13 cellular contexts compared by ENCODE assay signal in genomic region chr15:91456251-91456718, GRCh38.
DNase-seq lines count a peak whose midpoint lies in the region; ATAC-seq, FAIRE-seq and TF ChIP-seq lines count a peak whose summit lies in the region.
"Had no signal": no experiment of that assay in that cellular context is flagged by ENCODE, and none has a peak within 500 bp of the region (broad histone marks: within the 10 kb centered on the region; RNA-seq: fewer than 3 reads in every experiment).

No MANE protein-coding gene starts in this region.

- peak overlapping the region; percentile 84 for H2AFZ ChIP-seq in keratinocyte (ENCODE audit: control insufficient read depth, low read length)

- H3K27ac Mint-ChIP-seq in osteocyte (ENCODE audit: unreplicated experiment), result no peak overlapping the region

- TF ChIP-seq CTCF in astrocyte of the cerebellum (IDR thresholded peaks at IDR 0.05; ENCODE audit: low read depth, low read length, missing control alignments) (no peak), keratinocyte (optimal IDR thresholded peaks at IDR 0.05 in 1 of 3, IDR thresholded peaks at IDR 0.05 in 1 of 3, conservative IDR thresholded peaks at IDR 0.05 in 1 of 3; ENCODE audit: extremely low read depth in 1 of 3, insufficient read depth in 2 of 3, low read length in 3 of 3) (no peak), osteocyte (IDR thresholded peaks at IDR 0.05) (no peak)

- no peaks in the 10 kb centered on the region for H4K20me1 ChIP-seq in keratinocyte (ENCODE audit: control insufficient read depth, extremely low read depth, insufficient read depth, low read length)

- H3K9me3 ChIP-seq in keratinocyte (ENCODE audit: control insufficient read depth, low read depth, low read length), result no peaks in the 10 kb centered on the region

- H3K36me3 Mint-ChIP-seq in osteocyte (ENCODE audit: unreplicated experiment), result no peaks in the 10 kb centered on the region

- no peaks in the 10 kb centered on the region for H3K4me1 Mint-ChIP-seq in osteocyte (ENCODE audit: unreplicated experiment)

- peak overlapping the region; percentile 95 for H3K27ac ChIP-seq in keratinocyte (ENCODE audit: control insufficient read depth, insufficient read depth, low read length)
- H3K27ac ChIP-seq: left lung, upper lobe of right lung had no signal

- no peak for ATAC-seq in GM19397 (IDR thresholded peaks at IDR 0.05; ENCODE audit: unreplicated experiment)
- ATAC-seq in GM18867 (IDR thresholded peaks at IDR 0.05; ENCODE audit: unreplicated experiment), result no peak
- ATAC-seq: left lung, upper lobe of right lung had no signal

- dilution Hi-C loops in keratinocyte (cut with MboI; ENCODE audit: extremely low pct_ligation_motif_present, low sequenced_read_pairs), result no loop called here

- no peak overlapping the region for H3K4me3 ChIP-seq in astrocyte of the cerebellum (ENCODE audit: low read depth, low read length)
- H3K4me3 ChIP-seq in keratinocyte (ENCODE audit: control insufficient read depth in 2 of 3, extremely low read depth in 1 of 3, insufficient read depth in 2 of 3, low read depth in 1 of 3, low read length in 3 of 3), result peak overlapping the region in 2 of 3 experiments; percentile 2 to 37
- H3K4me3 ChIP-seq: left lung, upper lobe of right lung had no signal

- peak overlapping the region; percentile 79 for H3K9ac ChIP-seq in keratinocyte (ENCODE audit: control insufficient read depth, extremely low read depth, insufficient read depth, low read length)

- FAIRE-seq in keratinocyte (lab: Jason Lieb, UNC), result peak; percentile 99

- no peaks in the 10 kb centered on the region for H3K27me3 Mint-ChIP-seq in osteocyte (ENCODE audit: unreplicated experiment)
- H3K27me3 Mint-ChIP-seq: activated naive CD8-positive, alpha-beta T cell treated with anti-CD3 and anti-CD28 coated beads, Interleukin-2, amount 10 ng/mL, durations not matched to agents 7 days and 5 days had no signal

- H3K36me3 ChIP-seq in keratinocyte (ENCODE audit: control insufficient read depth in 2 of 2, extremely low read depth in 1 of 2, insufficient read depth in 2 of 2, low read length in 2 of 2), result no peaks in the 10 kb centered on the region
- H3K36me3 ChIP-seq: left lung, upper lobe of right lung had no signal

- in situ Hi-C loops in ACHN (cut with HindIII; ENCODE audit: low pct_ligation_motif_present, low pct_unique_long_range_greater_than_20kb, low sequenced_read_pairs) (no loop called here), astrocyte of the cerebellum (cut with HindIII; ENCODE audit: low sequenced_read_pairs) (no loop called here)

- no peak overlapping the region for H3K4me3 Mint-ChIP-seq in osteocyte (ENCODE audit: unreplicated experiment)
- H3K4me3 Mint-ChIP-seq: activated naive CD8-positive, alpha-beta T cell treated with anti-CD3 and anti-CD28 coated beads, Interleukin-2, amount 10 ng/mL, durations not matched to agents 7 days and 5 days; neural crest cell had no signal

- H3K79me2 ChIP-seq in keratinocyte (ENCODE audit: control insufficient read depth, insufficient read depth, low read length), result no peaks in the 10 kb centered on the region

- no peaks in the 10 kb centered on the region for H3K27me3 ChIP-seq in keratinocyte (ENCODE audit: control insufficient read depth, extremely low read depth, insufficient read depth, low read length)
- H3K27me3 ChIP-seq: left lung, upper lobe of right lung had no signal

- peaks cover 24% of the 10 kb centered on the region for H3K9me3 Mint-ChIP-seq in osteocyte (ENCODE audit: unreplicated experiment)

- no peaks in the 10 kb centered on the region for H3K9me1 ChIP-seq in keratinocyte (ENCODE audit: control insufficient read depth, extremely low read depth, insufficient read depth, low read length)

- peak overlapping the region; percentile 80 for H3K4me2 ChIP-seq in keratinocyte (ENCODE audit: control insufficient read depth, extremely low read depth, insufficient read depth, low read depth, low read length)

- DNase-seq in ACHN, result peak; percentile 70
- peak; percentile 98 for DNase-seq in HT1080 (ENCODE audit: low read depth)
- peak; percentile 96 for DNase-seq in astrocyte of the cerebellum (ENCODE audit: low read depth)
- DNase-seq in keratinocyte (ENCODE audit: low read depth, low spot score), result peak; percentile 96
- no peak for DNase-seq in osteocyte (ENCODE audit: extremely low spot score, unreplicated experiment)
- no peak for DNase-seq in hypothalamus (lab: John Stamatoyannopoulos, UW)
- DNase-seq: activated naive CD8-positive, alpha-beta T cell treated with anti-CD3 and anti-CD28 coated beads, Interleukin-2, amount 10 ng/mL, durations not matched to agents 7 days and 5 days; left lung; Right ventricle myocardium superior; upper lobe of right lung had no signal

- peaks cover 20% of the 10 kb centered on the region for H3K4me1 ChIP-seq in keratinocyte (ENCODE audit: control insufficient read depth, extremely low read depth, insufficient read depth, low read length)
- H3K4me1 ChIP-seq: left lung, upper lobe of right lung had no signal

Comparison
In these comparisons a context has a peak if more than half of its experiments do, and no peak if none do; other contexts are left out.
1. DNase-seq: peak in ACHN (single experiment), HT1080 (single experiment), astrocyte of the cerebellum (single experiment) and keratinocyte (single experiment); none in osteocyte (single experiment) and hypothalamus (0 of 51).